ENCODE assay signal across 19 cellular contexts in the genomic region with DNA sequence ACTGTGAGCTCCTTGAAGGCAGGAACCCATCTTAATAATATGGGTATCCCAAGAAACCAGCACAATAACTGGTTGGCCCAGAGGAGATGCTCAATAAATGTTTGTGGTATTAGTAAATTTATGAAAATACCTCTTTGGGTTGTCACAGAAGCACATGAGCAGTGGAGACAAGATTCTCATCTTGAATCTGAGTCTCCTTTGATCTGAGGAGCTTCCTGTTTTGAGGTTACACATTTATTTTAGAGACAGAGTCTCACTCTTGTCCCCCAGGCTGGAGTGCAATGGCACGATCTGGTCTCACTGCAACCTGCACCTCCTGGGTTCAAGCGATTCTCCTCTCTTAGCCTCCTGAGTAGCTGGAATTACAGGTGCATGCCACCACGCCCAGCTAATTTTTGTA.
A peak's percentile ranks its signal among the peaks of the same experiment; 100 is the strongest.
DNase-seq lines count a peak whose midpoint lies in the region; ATAC-seq and TF ChIP-seq lines count a peak whose summit lies in the region.
"Had no signal": no experiment of that assay in that cellular context is flagged by ENCODE, and none has a peak within 500 bp of the region (broad histone marks: within the 10 kb centered on the region; RNA-seq: fewer than 3 reads in every experiment).

No MANE protein-coding gene starts in this region.

- peaks cover 12% of the 10 kb centered on the region for H3K4me1 ChIP-seq in BLaER1
- no peaks in the 10 kb centered on the region for H3K4me1 ChIP-seq in trophoblast cell (ENCODE audit: control insufficient read depth in 1 of 2, insufficient read depth in 2 of 2, low read length in 2 of 2)

- peaks cover 2% of the 10 kb centered on the region for H3K27me3 Mint-ChIP-seq in activated CD4-positive, alpha-beta T cell treated with anti-CD3 and anti-CD28 coated beads for 36 hours

- intact Hi-C loops in activated CD4-positive, alpha-beta T cell treated with anti-CD3 and anti-CD28 coated beads for 36 hours (cut with DNase I, micrococcal nuclease) = no loop called here

- H2BK5ac ChIP-seq in trophoblast cell (ENCODE audit: low read depth, low read length, poor library complexity) = no peak overlapping the region

- ATAC-seq in HG02610 (IDR thresholded peaks at IDR 0.05; ENCODE audit: unreplicated experiment) (peak; percentile 69), HG03565 (IDR thresholded peaks at IDR 0.05; ENCODE audit: unreplicated experiment) (peak; percentile 49)
- ATAC-seq in activated CD4-positive, alpha-beta T cell treated with anti-CD3 and anti-CD28 coated beads for 36 hours = no peak
- ATAC-seq: GM23338, HCT116 had no signal

- no peak overlapping the region for H4K91ac ChIP-seq in trophoblast cell (ENCODE audit: low read depth, low read length)

- no peak overlapping the region for H3K4ac ChIP-seq in trophoblast cell (ENCODE audit: low read depth, low read length)

- H3K18ac ChIP-seq in trophoblast cell (ENCODE audit: low read length) = no peak overlapping the region

- no peak overlapping the region for H4K12ac ChIP-seq in trophoblast cell (ENCODE audit: low read depth, low read length)

- H3K9ac ChIP-seq in BLaER1 (no peak overlapping the region), trophoblast cell (ENCODE audit: low read length) (no peak overlapping the region)

- CTCF ChIA-PET in activated CD4-positive, alpha-beta T cell treated with anti-CD3 and anti-CD28 coated beads for 36 hours (lab: Charles Lee) = interaction anchor here (1.9 kb wide), 1 partner anchor 16 kb away, joined by 4 read pairs; no protein-coding TSS in a partner anchor

- H3K9me3 ChIP-seq in BLaER1 (no peaks in the 10 kb centered on the region), trophoblast cell (ENCODE audit: insufficient read depth, low read depth, low read length) (no peaks in the 10 kb centered on the region)

- no peak overlapping the region for H2AK5ac ChIP-seq in trophoblast cell (ENCODE audit: low read length)

- no peaks in the 10 kb centered on the region for H3K9me3 Mint-ChIP-seq in activated CD4-positive, alpha-beta T cell treated with anti-CD3 and anti-CD28 coated beads for 36 hours (ENCODE audit: low read depth)
- H3K9me3 Mint-ChIP-seq: GM23338, H9 had no signal

- H3K79me1 ChIP-seq in trophoblast cell (ENCODE audit: low read length) = no peaks in the 10 kb centered on the region

- H4K8ac ChIP-seq in trophoblast cell (ENCODE audit: low read depth, low read length) = no peak overlapping the region

- no peak overlapping the region for H3K27ac Mint-ChIP-seq in activated CD4-positive, alpha-beta T cell treated with anti-CD3 and anti-CD28 coated beads for 36 hours
- H3K27ac Mint-ChIP-seq: B cell; CD4-positive, alpha-beta memory T cell; GM23338; H9 had no signal

- no peak overlapping the region for H3K4me3 ChIP-seq in BLaER1
- H3K4me3 ChIP-seq in GM12865 (ENCODE audit: low read depth, low read length) = no peak overlapping the region
- no peak overlapping the region for H3K4me3 ChIP-seq in trophoblast cell (ENCODE audit: low read depth, low read length)
- H3K4me3 ChIP-seq: GM23338 had no signal

- no peak overlapping the region for H3K4me3 Mint-ChIP-seq in activated CD4-positive, alpha-beta T cell treated with anti-CD3 and anti-CD28 coated beads for 36 hours
- H3K4me3 Mint-ChIP-seq: B cell; CD4-positive, alpha-beta memory T cell; GM23338; H9 had no signal

- no peak overlapping the region for H3K14ac ChIP-seq in trophoblast cell (ENCODE audit: low read length)

- no peaks in the 10 kb centered on the region for H3K27me3 ChIP-seq in BLaER1
- H3K27me3 ChIP-seq in trophoblast cell (ENCODE audit: insufficient read depth, low read length) = no peaks in the 10 kb centered on the region

- H3K79me2 ChIP-seq in trophoblast cell (ENCODE audit: control insufficient read depth, insufficient read depth, low read length, poor library complexity) = no peaks in the 10 kb centered on the region

- no peaks in the 10 kb centered on the region for H3K36me3 ChIP-seq in BLaER1
- H3K36me3 ChIP-seq in trophoblast cell (ENCODE audit: control insufficient read depth in 1 of 2, insufficient read depth in 2 of 2, low read length in 2 of 2) = no peaks in the 10 kb centered on the region

- no peak overlapping the region for H2AFZ ChIP-seq in trophoblast cell (ENCODE audit: insufficient read depth, low read length, poor library complexity)
- H2AFZ ChIP-seq: GM23338 had no signal

- no CpG with 5 or more reads among the region's 3 CpGs for WGBS in trophoblast cell (ENCODE audit: extremely low coverage, insufficient coverage, insufficient read length)

- no peak overlapping the region for H2BK120ac ChIP-seq in trophoblast cell (ENCODE audit: insufficient read depth, low read length, poor library complexity)

- H3K23ac ChIP-seq in trophoblast cell (ENCODE audit: low read length) = no peak overlapping the region

- DNase-seq in GM12865 (ENCODE audit: low read depth) = peak; percentile 28
- DNase-seq in D341Med (ENCODE audit: low spot score) = no peak
- DNase-seq in trophoblast cell = no peak
- DNase-seq in epidermal melanocyte (ENCODE audit: insufficient read length, low spot score) = no peak
- DNase-seq in activated CD4-positive, alpha-beta T cell treated with anti-CD3 and anti-CD28 coated beads for 36 hours = no peak
- DNase-seq: C1 segment of cervical spinal cord; Calu3; CD4-positive, alpha-beta memory T cell; COR-L47; DMS153; GF-D8; H9 had no signal

- H3K27ac ChIP-seq in BLaER1 (no peak overlapping the region), trophoblast cell (ENCODE audit: low read depth, low read length) (no peak overlapping the region)
- H3K27ac ChIP-seq: 22Rv1 had no signal

- no peak overlapping the region for H2BK12ac ChIP-seq in trophoblast cell (ENCODE audit: low read length)

- H3K4me2 ChIP-seq in BLaER1 = peak overlapping the region; percentile 46
- H3K4me2 ChIP-seq in trophoblast cell (ENCODE audit: low read length) = no peak overlapping the region
- H3K4me2 ChIP-seq: GM23338 had no signal

- POLR2A ChIA-PET in activated CD4-positive, alpha-beta T cell treated with anti-CD3 and anti-CD28 coated beads for 36 hours (lab: Charles Lee) = no interaction called here

- H4K20me1 ChIP-seq in BLaER1 = no peaks in the 10 kb centered on the region

- no peak for TF ChIP-seq CTCF in GM12865 (IDR thresholded peaks at IDR 0.05; ENCODE audit: insufficient read depth, low read depth, low read length, missing control alignments)

- H3K36me3 Mint-ChIP-seq in activated CD4-positive, alpha-beta T cell treated with anti-CD3 and anti-CD28 coated beads for 36 hours (ENCODE audit: low read depth) = no peaks in the 10 kb centered on the region
- H3K36me3 Mint-ChIP-seq: CD4-positive, alpha-beta memory T cell had no signal

- H3K4me1 Mint-ChIP-seq in activated CD4-positive, alpha-beta T cell treated with anti-CD3 and anti-CD28 coated beads for 36 hours = no peaks in the 10 kb centered on the region
- H3K4me1 Mint-ChIP-seq: B cell; CD4-positive, alpha-beta memory T cell; GM23338; H9 had no signal
